1 cellular context compared by ENCODE assay signal in the genomic region with DNA sequence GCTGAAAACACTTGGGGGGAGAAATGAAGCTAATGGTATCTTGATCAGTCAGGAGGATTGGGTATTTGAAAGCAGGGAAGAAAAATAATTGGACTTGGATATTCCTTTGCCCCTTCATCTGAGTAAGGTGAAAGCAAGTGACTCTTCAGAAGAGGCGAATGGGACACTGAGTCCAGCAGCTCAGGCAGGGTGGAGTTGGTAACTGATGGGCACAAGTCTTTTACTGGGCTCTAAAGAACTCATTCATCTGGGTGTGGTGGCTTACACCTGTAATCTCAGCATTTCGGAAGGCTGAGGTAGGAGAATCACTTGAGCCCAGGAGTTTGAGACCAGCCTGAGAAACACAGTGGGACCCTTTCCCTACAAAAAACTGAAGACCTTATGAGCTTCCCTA.
TF ChIP-seq lines count a peak whose summit lies in the region.

No MANE protein-coding gene starts in this region.

TF ChIP-seq in K562, 482 proteins besides CTCF, POLR2A, EP300 and RAD21:
- TF ChIP-seq RBFOX2 (IDR thresholded peaks at IDR 0.05; ENCODE audit: low read depth, low read length) (peak; percentile 8; the same call in 1 of the 2 replicates), ETV6 (IDR thresholded peaks at IDR 0.05; ENCODE audit: borderline replicate concordance in 1 of 2, low read depth in 2 of 2, low read length in 1 of 2) (no peak), ETV6 (CRISPR knock-in tag; IDR thresholded peaks at IDR 0.05; ENCODE audit: borderline replicate concordance) (no peak)
TF ChIP-seq in K562: peak in this region for 1.
